ENCODE assay signal across 8 cellular contexts in genomic region chr12:30457621-30458289, GRCh38.
A peak's percentile ranks its signal among the peaks of the same experiment; 100 is the strongest.
DNase-seq lines count a peak whose midpoint lies in the region; ATAC-seq and TF ChIP-seq lines count a peak whose summit lies in the region.
"Had no signal": no experiment of that assay in that cellular context is flagged by ENCODE, and none has a peak within 500 bp of the region (broad histone marks: within the 10 kb centered on the region; RNA-seq: fewer than 3 reads in every experiment).

No MANE protein-coding gene starts in this region.

- H3K4me1 ChIP-seq in HEK293 (ENCODE audit: control insufficient read depth, insufficient read depth, low read length): no peaks in the 10 kb centered on the region

- no peak overlapping the region for H3K4me3 Mint-ChIP-seq in immature natural killer cell

- H3K36me3 Mint-ChIP-seq in immature natural killer cell: no peaks in the 10 kb centered on the region

- TF ChIP-seq CTCF in HEK293 (tag by site-specific recombination; IDR thresholded peaks at IDR 0.05): no peak

- no peaks in the 10 kb centered on the region for H3K9me3 ChIP-seq in HEK293 (ENCODE audit: control insufficient read depth, insufficient read depth, low read depth, low read length)

- CTCF ChIA-PET in HEK293 (lab: Yijun Ruan, JAX): interaction anchor here (0.6 to 1.6 kb wide), 15 partner anchors 11 to 1144 kb away, joined by 3 to 18 read pairs (median 3); no protein-coding TSS in a partner anchor

- H3K27ac Mint-ChIP-seq in immature natural killer cell: no peak overlapping the region

- H3K27me3 Mint-ChIP-seq in immature natural killer cell (ENCODE audit: low read depth in 3 of 3): peaks cover 0 to 2% (median 1%) of the 10 kb centered on the region in 3 donors

- peaks cover 0 to 4% (median under 1%) of the 10 kb centered on the region in 6 donors for H3K9me3 Mint-ChIP-seq in immature natural killer cell

- no peak for ATAC-seq in HG02884 (IDR thresholded peaks at IDR 0.05; ENCODE audit: unreplicated experiment)
- no peak for ATAC-seq in GM21447 (IDR thresholded peaks at IDR 0.05; ENCODE audit: unreplicated experiment)

- H3K36me3 ChIP-seq in HEK293 (ENCODE audit: control insufficient read depth in 2 of 2, insufficient read depth in 1 of 2, low read length in 2 of 2): no peaks in the 10 kb centered on the region

- DNase-seq in RKO (ENCODE audit: low spot score): peak; percentile 78
- DNase-seq in foreskin melanocyte: peak; percentile 82
- peak; percentile 13 for DNase-seq in smooth muscle cell of the brain vasculature (ENCODE audit: low read depth, low spot score)
- DNase-seq in immature natural killer cell: no peak
- DNase-seq: activated CD8-positive, alpha-beta memory T cell treated with anti-CD3 and anti-CD28 coated beads, Interleukin-2, amount 50 U/mL, for 48 hours had no signal

- H3K27ac ChIP-seq in HEK293 (ENCODE audit: extremely low read depth, low read depth, low read length): no peak overlapping the region

- H3K4me1 Mint-ChIP-seq in immature natural killer cell: no peaks in the 10 kb centered on the region

- POLR2A ChIA-PET in HEK293 (lab: Yijun Ruan, JAX): no interaction called here

- H3K4me3 ChIP-seq in HEK293 (ENCODE audit: low read depth, low read length): no peak overlapping the region

TF ChIP-seq in HEK293, 187 proteins besides CTCF, POLR2A, EP300 and RAD21 (continues in another document):
- TF ChIP-seq ZBTB44 (tag by site-specific recombination; IDR thresholded peaks at IDR 0.05) (no peak), ZNF121 (tag by site-specific recombination; IDR thresholded peaks at IDR 0.05) (no peak), ZNF223 (tag by site-specific recombination; IDR thresholded peaks at IDR 0.05) (no peak), ZNF19 (tag by site-specific recombination; IDR thresholded peaks at IDR 0.05; ENCODE audit: low read depth) (no peak), BCL11A (tag by site-specific recombination; IDR thresholded peaks at IDR 0.05; ENCODE audit: low read depth) (no peak), ZNF274 (IDR thresholded peaks at IDR 0.05; ENCODE audit: low read length) (no peak), ZNF274 (tag by site-specific recombination; IDR thresholded peaks at IDR 0.05; ENCODE audit: borderline replicate concordance) (no peak), ZNF701 (tag by site-specific recombination; IDR thresholded peaks at IDR 0.05) (no peak), SP2 (tag by site-specific recombination; IDR thresholded peaks at IDR 0.05) (no peak), ZNF248 (tag by site-specific recombination; IDR thresholded peaks at IDR 0.05) (no peak), ZNF280D (tag by site-specific recombination; IDR thresholded peaks at IDR 0.05) (no peak), ZNF214 (tag by site-specific recombination; IDR thresholded peaks at IDR 0.05; ENCODE audit: borderline replicate concordance) (no peak), TRIM28 (IDR thresholded peaks at IDR 0.05; ENCODE audit: borderline replicate concordance, low read length) (peak; percentile 44; the same call in 1 of the 2 replicates), SP3 (tag by site-specific recombination; IDR thresholded peaks at IDR 0.05) (no peak), PBX3 (CRISPR knock-in tag; IDR thresholded peaks at IDR 0.05) (no peak), ZNF837 (tag by site-specific recombination; IDR thresholded peaks at IDR 0.05) (no peak), HOXD13 (CRISPR knock-in tag; IDR thresholded peaks at IDR 0.05; ENCODE audit: borderline replicate concordance) (no peak), ZNF518A (tag by site-specific recombination; conservative IDR thresholded peaks at IDR 0.05; ENCODE audit: low read depth) (no peak), ZNF792 (tag by site-specific recombination; IDR thresholded peaks at IDR 0.05) (no peak), ZNF785 (tag by site-specific recombination; IDR thresholded peaks at IDR 0.05) (no peak), KLF16 (tag by site-specific recombination; IDR thresholded peaks at IDR 0.05) (no peak), ZNF660 (tag by site-specific recombination; IDR thresholded peaks at IDR 0.05) (peak; percentile 81; the same call in 1 of the 2 replicates)

Comparison
In these comparisons a context has a peak if more than half of its experiments do, and no peak if none do; other contexts are left out.
1. DNase-seq: peak in RKO (single experiment), foreskin melanocyte (single experiment) and smooth muscle cell of the brain vasculature (single experiment); none in immature natural killer cell (0 of 3).